8 cellular contexts compared by ENCODE assay signal in genomic region chr7:4683884-4684565, GRCh38. TPM values are rescaled to one million over a fixed set of nuclear protein-coding genes. Genes with fewer than 3 reads are reported as not detected.
DNase-seq lines count a peak whose midpoint lies in the region; ATAC-seq and TF ChIP-seq lines count a peak whose summit lies in the region.

No MANE protein-coding gene starts in this region.

- peak; percentile 67 for DNase-seq in AG10803 (ENCODE audit: low read depth)
- DNase-seq in NAMALWA (ENCODE audit: low spot score): peak; percentile 70
- peak; percentile 37 for DNase-seq in activated T-cell treated with anti-CD3 and anti-CD28 coated beads, Interleukin-2, amount 50 U/mL, for 4 hours
- DNase-seq in fibroblast of lung (ENCODE audit: low read depth in 2 of 2): peak; percentile 72 to 76
- peak; percentile 37 for DNase-seq in nephron progenitor cell
- peak; percentile 42 to 52 for DNase-seq in uterus
- no peak for DNase-seq in NCI-H2081 (lab: John Stamatoyannopoulos, UW)

- peak; percentile 67 for ATAC-seq in GM18870 (IDR thresholded peaks at IDR 0.05; ENCODE audit: unreplicated experiment)
- peak; percentile 63 to 66 for ATAC-seq in activated T-cell treated with anti-CD3 and anti-CD28 coated beads, Interleukin-2, amount 50 U/mL, for 4 hours

- H3K27ac Mint-ChIP-seq in nephron progenitor cell: peak overlapping the region; percentile 94

- no peaks in the 10 kb centered on the region for H3K9me3 Mint-ChIP-seq in activated T-cell treated with anti-CD3 and anti-CD28 coated beads, Interleukin-2, amount 50 U/mL, for 4 hours
- H3K9me3 Mint-ChIP-seq in nephron progenitor cell: peaks cover 3% of the 10 kb centered on the region

- peaks cover 5% of the 10 kb centered on the region for H3K4me1 ChIP-seq in fibroblast of lung (ENCODE audit: control insufficient read depth, extremely low read depth, insufficient read depth, low read length)
- H3K4me1 ChIP-seq in uterus: peaks cover 0 to 17% of the 10 kb centered on the region in 2 donors

- peak overlapping the region; percentile 94 for H3K4me3 Mint-ChIP-seq in activated T-cell treated with anti-CD3 and anti-CD28 coated beads, Interleukin-2, amount 50 U/mL, for 4 hours
- peak overlapping the region; percentile 92 for H3K4me3 Mint-ChIP-seq in nephron progenitor cell

- H3K27me3 ChIP-seq in fibroblast of lung (ENCODE audit: control insufficient read depth, insufficient read depth, low read length) (no peaks in the 10 kb centered on the region), uterus (no peaks in the 10 kb centered on the region)

- H3K27me3 Mint-ChIP-seq in activated T-cell treated with anti-CD3 and anti-CD28 coated beads, Interleukin-2, amount 50 U/mL, for 4 hours (ENCODE audit: low read depth): no peaks in the 10 kb centered on the region
- peaks cover 31% of the 10 kb centered on the region for H3K27me3 Mint-ChIP-seq in nephron progenitor cell (ENCODE audit: low read depth, poor library complexity)

- H3K9me3 ChIP-seq in fibroblast of lung (ENCODE audit: control insufficient read depth, insufficient read depth, low read depth, low read length) (no peaks in the 10 kb centered on the region), uterus (no peaks in the 10 kb centered on the region)

- no peaks in the 10 kb centered on the region for H4K20me1 ChIP-seq in fibroblast of lung (ENCODE audit: control insufficient read depth, extremely low read depth, insufficient read depth, low read length)

- no peak overlapping the region for H2AFZ ChIP-seq in fibroblast of lung (ENCODE audit: low read length)

- TF ChIP-seq CTCF in AG10803 (conservative IDR thresholded peaks at IDR 0.05; ENCODE audit: low read length): peak; percentile 25
- TF ChIP-seq CTCF in fibroblast of lung (conservative IDR thresholded peaks at IDR 0.05 in 1 of 2, IDR thresholded peaks at IDR 0.05 in 1 of 2; ENCODE audit: low read depth in 1 of 2, low read length in 2 of 2): peak; percentile 13 to 27
- no peak for TF ChIP-seq CTCF in nephron progenitor cell (IDR thresholded peaks at IDR 0.05)
- TF ChIP-seq CTCF in uterus (IDR thresholded peaks at IDR 0.05): peak in 1 of 4 experiments; percentile 15

- no peaks in the 10 kb centered on the region for H3K36me3 ChIP-seq in fibroblast of lung (ENCODE audit: control insufficient read depth, insufficient read depth, low read length)
- H3K36me3 ChIP-seq in uterus: no peaks in the 10 kb centered on the region

- peaks cover 56% of the 10 kb centered on the region for H3K79me2 ChIP-seq in fibroblast of lung (ENCODE audit: control insufficient read depth, insufficient read depth, low read length)

- peak overlapping the region; percentile 70 for H3K9ac ChIP-seq in fibroblast of lung (ENCODE audit: insufficient read depth, low read length)

- TF ChIP-seq POLR2A in uterus (IDR thresholded peaks at IDR 0.05): no peak

- peak overlapping the region; percentile 79 for H3K4me2 ChIP-seq in fibroblast of lung (ENCODE audit: extremely low read depth, insufficient read depth, low read length)

- peaks cover 5% of the 10 kb centered on the region for H3K36me3 Mint-ChIP-seq in activated T-cell treated with anti-CD3 and anti-CD28 coated beads, Interleukin-2, amount 50 U/mL, for 4 hours (ENCODE audit: insufficient read depth)
- H3K36me3 Mint-ChIP-seq in nephron progenitor cell (ENCODE audit: low read depth): peaks cover 22% of the 10 kb centered on the region

- H3K27ac ChIP-seq in fibroblast of lung (ENCODE audit: insufficient read depth, low read length): peak overlapping the region; percentile 93
- peak overlapping the region; percentile 90 to 93 for H3K27ac ChIP-seq in uterus

- intact Hi-C loops in uterus (cut with DNase I; ENCODE audit: low total_unique reads): loop anchor here (2.0 to 5.0 kb wide), 3 partner anchors 41 to 198 kb away; partner anchors contain the start of gene RADIL

- H3K4me3 ChIP-seq in AG10803 (ENCODE audit: low read length): peak overlapping the region; percentile 89
- peak overlapping the region; percentile 80 to 90 (median 84) for H3K4me3 ChIP-seq in fibroblast of lung (replicated peaks in 1 of 4; ENCODE audit: control extremely low read depth in 1 of 4, insufficient read depth in 1 of 4, low read depth in 3 of 4, low read length in 4 of 4)
- H3K4me3 ChIP-seq in uterus: peak overlapping the region; percentile 77 to 86

- H3K4me1 Mint-ChIP-seq in activated T-cell treated with anti-CD3 and anti-CD28 coated beads, Interleukin-2, amount 50 U/mL, for 4 hours (ENCODE audit: low read depth): peaks cover 46% of the 10 kb centered on the region
- H3K4me1 Mint-ChIP-seq in nephron progenitor cell: peaks cover 46% of the 10 kb centered on the region

RNA-seq across cellular contexts. Expression of gene FOXK1, which starts 1.9 kb away (rescaled TPM):
- 10 to 100 TPM; 46.6 to 47.9 (median 46.8) TPM for total RNA-seq in activated T-cell treated with anti-CD3 and anti-CD28 coated beads, Interleukin-2, amount 50 U/mL, for 4 hours
- 21.8 and 26.9 TPM in 2 replicates for total RNA-seq in fibroblast of lung
- 5.2 and 8.2 TPM in 2 replicates for polyA plus RNA-seq in fibroblast of lung
- 10.8 and 12.4 TPM in 2 replicates for polyA plus RNA-seq in fibroblast of lung (2012)
- 30.8 and 36.6 TPM in 2 replicates for polyA minus RNA-seq in fibroblast of lung (ENCODE audit: low replicate concordance)
- 10 to 100 TPM in 3 of 4 donors, 1 to 10 TPM in 1; 9.0 to 64.1 (median 21.5) TPM for total RNA-seq in uterus

Comparison
In these comparisons a context has a peak if more than half of its experiments do, and no peak if none do; other contexts are left out.
1. DNase-seq: peak in AG10803 (single experiment), NAMALWA (single experiment), activated T-cell treated with anti-CD3 and anti-CD28 coated beads, Interleukin-2, amount 50 U/mL, for 4 hours (single experiment), fibroblast of lung (2 of 2), nephron progenitor cell (single experiment) and uterus (2 of 2); none in NCI-H2081 (0 of 2).
2. Peak in every context shown above with its lines, with median percentiles within 50 percentile points of each other: H3K4me3 ChIP-seq.